In the genomic region with DNA sequence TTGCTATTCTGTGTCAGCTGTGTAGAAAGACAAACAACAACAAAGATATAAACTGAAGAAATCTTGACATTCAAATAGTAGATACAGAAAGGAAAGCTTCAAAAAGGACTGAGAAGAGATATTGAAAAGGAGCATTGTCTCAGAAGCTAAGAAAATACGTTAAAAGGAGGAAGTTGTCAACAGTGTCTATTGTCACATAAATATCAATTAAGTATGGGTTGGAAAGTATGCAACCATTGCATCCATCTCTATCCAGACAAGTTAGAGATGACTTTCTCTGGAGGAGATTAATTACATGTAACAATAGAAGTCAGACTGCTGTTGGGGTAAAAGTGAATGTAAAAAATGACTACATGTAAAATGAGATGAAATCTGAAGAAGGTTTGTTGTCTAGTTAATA, we compare ENCODE assay signal across 25 cellular contexts. TPM values are rescaled to one million over a fixed set of nuclear protein-coding genes. Genes with fewer than 3 reads are reported as not detected.
"Had no signal": no experiment of that assay in that cellular context is flagged by ENCODE, and none has a peak within 500 bp of the region (broad histone marks: within the 10 kb centered on the region; RNA-seq: fewer than 3 reads in every experiment).

No MANE protein-coding gene starts in this region.

- H3K27ac ChIP-seq: KMS-11 had no signal

- H3K4me2 ChIP-seq: KMS-11 had no signal

- H3K9ac ChIP-seq: KMS-11 had no signal

- FAIRE-seq: HepG2, RCC 7860 had no signal

- ATAC-seq: HepG2, T-cell had no signal

- DNase-seq: IMR-90, MV-4-11, NCI-H1048, NCI-H1105, NCI-H1417, NCI-H1436 treated with DMSO at 0.1 percent for 48 hours, NCI-H1694, NCI-H187 treated with DMSO at 0.1 percent for 48 hours, NCI-H2029 treated with DMSO at 0.1 percent for 48 hours, NCI-H2107, NCI-H226, NCI-H446, NCI-H510A, NCI-H524 treated with DMSO at 0.1 percent for 48 hours, NCI-H69, NCI-H774, Right ventricle myocardium superior, RPMI8226, SW 1271, T-cell had no signal

RNA-seq across cellular contexts. Expression of a gene that starts 29.7 kb away (rescaled TPM):
- total RNA-seq: HepG2; HT1080; T-cell; T-helper 2 cell treated with Interferon-gamma antibody and Interleukin-4, amounts not matched to agents 100 ng/mL and 5 ng/mL, for 36 hours had no signal
- polyA plus RNA-seq: HepG2 had no signal
